ENCODE assay signal across 1 cellular context in genomic region chr13:23322353-23323336, GRCh38.
TF ChIP-seq lines count a peak whose summit lies in the region.

No MANE protein-coding gene starts in this region.

TF ChIP-seq in GM12878, 131 proteins besides CTCF, POLR2A, EP300 and RAD21 (continued from another document):
- TF ChIP-seq ZNF592 (IDR thresholded peaks at IDR 0.05) (no peak), ELK1 (IDR thresholded peaks at IDR 0.05; ENCODE audit: low read depth, low read length) (no peak), EZH2 (IDR thresholded peaks at IDR 0.05; ENCODE audit: borderline replicate concordance, control insufficient read depth, low read depth, low read length) (no peak), MTA2 (IDR thresholded peaks at IDR 0.05; ENCODE audit: low read depth) (peak; percentile 12; the same call in 1 of the 2 replicates), HCFC1 (IDR thresholded peaks at IDR 0.05; ENCODE audit: low read length) (no peak)
